In the genomic region with DNA sequence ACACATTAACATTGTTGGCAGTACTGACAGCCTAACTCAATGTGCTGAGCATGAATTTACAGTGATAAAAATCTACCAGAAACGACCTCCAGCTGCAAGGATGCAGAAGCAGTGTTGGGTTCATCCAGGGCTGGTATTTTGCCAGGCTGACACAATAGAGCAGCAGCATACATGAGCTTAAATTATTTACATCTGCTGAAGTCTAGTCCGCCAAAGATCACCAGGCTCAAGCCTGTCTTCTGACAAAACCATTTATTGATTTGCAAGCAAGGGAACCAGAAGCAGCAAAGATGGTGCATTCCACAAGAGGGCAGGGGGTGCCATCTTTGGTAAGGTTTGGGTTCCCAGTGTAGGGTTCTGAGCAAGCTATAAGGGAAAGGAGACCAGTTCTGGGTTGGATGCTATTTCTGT, we compare ENCODE assay signal across 32 cellular contexts. TPM values are rescaled to one million over a fixed set of nuclear protein-coding genes. Genes with fewer than 3 reads are reported as not detected.
DNase-seq lines count a peak whose midpoint lies in the region; ATAC-seq and TF ChIP-seq lines count a peak whose summit lies in the region.
"Had no signal": no experiment of that assay in that cellular context is flagged by ENCODE, and none has a peak within 500 bp of the region (broad histone marks: within the 10 kb centered on the region; RNA-seq: fewer than 3 reads in every experiment).

No MANE protein-coding gene starts in this region.

- peaks cover 28% of the 10 kb centered on the region for H3K36me3 ChIP-seq in A673 (ENCODE audit: insufficient read depth, low read length, poor library complexity, severe bottlenecking)
- H3K36me3 ChIP-seq in left ventricle myocardium inferior: peaks cover 45% of the 10 kb centered on the region
- peaks cover 9 to 18% of the 10 kb centered on the region in 2 donors for H3K36me3 ChIP-seq in thyroid gland
- H3K36me3 ChIP-seq: uterus had no signal

- ATAC-seq in activated T-helper 17 cell treated with anti-CD3 and anti-CD28 coated beads, Interleukin-2, amount 50 U/mL, for 72 hours (replicated peaks): no peak
- no peak for ATAC-seq in GM18517 (IDR thresholded peaks at IDR 0.05; ENCODE audit: unreplicated experiment)
- ATAC-seq: activated naive CD8-positive, alpha-beta T cell treated with anti-CD3 and anti-CD28 coated beads, Interleukin-2, amount 50 U/mL, for 24 hours; left cardiac atrium; mucosa of descending colon; natural killer cell treated with Interleukin-12 subunit alpha and Interleukin-12 subunit beta and Interleukin-15 and Interleukin-18, amount 100 ng/mL, for 72 hours; stimulated activated naive CD8-positive, alpha-beta T cell treated with anti-CD3 and anti-CD28 coated beads, Interleukin-15, amount 100 ng/mL, for 72 hours; T-cell had no signal

- no peak overlapping the region for H3K27ac ChIP-seq in A673 (ENCODE audit: low read depth, low read length, poor library complexity, severe bottlenecking)
- H3K27ac ChIP-seq in left ventricle myocardium inferior (replicated peaks): no peak overlapping the region
- no peak overlapping the region for H3K27ac ChIP-seq in thyroid gland
- H3K27ac ChIP-seq: BLaER1 treated with 17β-estradiol and CSF1 and Interleukin-3, amounts not matched to agents 10 nM and 100 nM; thoracic aorta; uterus had no signal

- CTCF ChIA-PET in A673 (lab: Charles Lee): no interaction called here

- H3K27me3 ChIP-seq in A673 (replicated peaks; ENCODE audit: insufficient read depth, low read depth, low read length, poor library complexity) (no peaks in the 10 kb centered on the region), left ventricle myocardium inferior (ENCODE audit: low read depth) (no peaks in the 10 kb centered on the region), thyroid gland (no peaks in the 10 kb centered on the region)
- H3K27me3 ChIP-seq: BLaER1 treated with 17β-estradiol and CSF1 and Interleukin-3, amounts not matched to agents 10 nM and 100 nM; uterus had no signal

- peaks cover 51% of the 10 kb centered on the region for H3K36me3 Mint-ChIP-seq in activated T-helper 17 cell treated with anti-CD3 and anti-CD28 coated beads, Interleukin-2, amount 50 U/mL, for 72 hours (ENCODE audit: low read depth)

- peak; percentile 12 for DNase-seq in A673 (ENCODE audit: low spot score)
- DNase-seq in GM04504 (ENCODE audit: low read depth): peak; percentile 27
- DNase-seq in foreskin fibroblast: peak; percentile 29 to 80
- DNase-seq in left ventricle myocardium inferior: no peak
- DNase-seq in thyroid gland: no peak
- DNase-seq in GM19240 (ENCODE audit: insufficient read length, low spot score): no peak
- DNase-seq: ACHN; activated B cell treated with CpG ODN at 0.5 μM for 24 hours; activated CD4-positive, alpha-beta T cell treated with anti-CD3 and anti-CD28 coated beads, Interleukin-2, amount 50 U/mL, for 1 hour; activated gamma-delta T cell treated with Interleukin-2 at 50 U/mL for 16 hours; activated naive CD8-positive, alpha-beta T cell treated with anti-CD3 and anti-CD28 coated beads, Interleukin-2, amount 50 U/mL, for 24 hours; activated T-cell treated with anti-CD3 and anti-CD28 coated beads, Interleukin-2, amount 50 U/mL, for 24 hours; central memory CD4-positive, alpha-beta T cell; cortex of kidney; effector memory CD4-positive, alpha-beta T cell; hippocampal formation; left cardiac atrium; mucosa of descending colon; NCI-H1694; NCI-H446; NCI-H748 treated with DMSO at 0.1 percent for 48 hours; stimulated activated CD4-positive, alpha-beta T cell treated with anti-CD3 and anti-CD28 coated beads, Interleukin-1b, Interleukin-23, amount 100 ng/mL, for 48 hours; stimulated activated naive CD8-positive, alpha-beta T cell treated with anti-CD3 and anti-CD28 coated beads, Interleukin-15, amount 100 ng/mL, for 72 hours; T-cell; uterus had no signal

- H3K4me1 Mint-ChIP-seq in activated T-helper 17 cell treated with anti-CD3 and anti-CD28 coated beads, Interleukin-2, amount 50 U/mL, for 72 hours: peaks cover 3% of the 10 kb centered on the region
- H3K4me1 Mint-ChIP-seq: activated B cell treated with CpG ODN at 0.5 μM for 24 hours; stimulated activated naive CD8-positive, alpha-beta T cell treated with anti-CD3 and anti-CD28 coated beads, Interleukin-15, amount 100 ng/mL, for 72 hours; T-cell had no signal

- 78 to 81% methylated on average over 2 of the region's 2 CpGs for WGBS in thyroid gland, 2 donors

- intact Hi-C loops in A673 (cut with micrococcal nuclease; ENCODE audit: unreplicated experiment) (no loop called here), left ventricle myocardium inferior (cut with micrococcal nuclease) (no loop called here), thyroid gland (cut with DNase I) (no loop called here)

- H3K9me3 ChIP-seq in A673 (ENCODE audit: low read depth, low read length, poor library complexity, severe bottlenecking) (no peaks in the 10 kb centered on the region), left ventricle myocardium inferior (replicated peaks) (no peaks in the 10 kb centered on the region), thyroid gland (no peaks in the 10 kb centered on the region)
- H3K9me3 ChIP-seq: mucosa of descending colon, thoracic aorta, uterus had no signal

- POLR2A ChIA-PET in A673 (lab: Charles Lee; ENCODE audit: low non-redundant PET): no interaction called here

- TF ChIP-seq CTCF in A673 (conservative IDR thresholded peaks at IDR 0.05; ENCODE audit: low read depth, low read length) (no peak), foreskin fibroblast (IDR thresholded peaks at IDR 0.05; ENCODE audit: low read depth, low read length) (no peak), left ventricle myocardium inferior (IDR thresholded peaks at IDR 0.05; ENCODE audit: borderline replicate concordance) (no peak), thyroid gland (IDR thresholded peaks at IDR 0.05) (no peak)

- H3K4me3 ChIP-seq in A673 (ENCODE audit: low read depth, low read length, poor library complexity, severe bottlenecking): no peak overlapping the region
- no peak overlapping the region for H3K4me3 ChIP-seq in foreskin fibroblast (ENCODE audit: low read depth in 1 of 2, low read length in 2 of 2)
- no peak overlapping the region for H3K4me3 ChIP-seq in left ventricle myocardium inferior
- no peak overlapping the region for H3K4me3 ChIP-seq in thyroid gland (replicated peaks in 1 of 3)
- H3K4me3 ChIP-seq: BLaER1 treated with 17β-estradiol and CSF1 and Interleukin-3, amounts not matched to agents 10 nM and 100 nM; mucosa of descending colon; smooth muscle cell; thoracic aorta; uterus had no signal

- H3K4me3 Mint-ChIP-seq in activated T-helper 17 cell treated with anti-CD3 and anti-CD28 coated beads, Interleukin-2, amount 50 U/mL, for 72 hours: no peak overlapping the region
- H3K4me3 Mint-ChIP-seq: activated B cell treated with CpG ODN at 0.5 μM for 24 hours; activated naive CD8-positive, alpha-beta T cell treated with anti-CD3 and anti-CD28 coated beads, Interleukin-2, amount 50 U/mL, for 24 hours; activated T-cell treated with anti-CD3 and anti-CD28 coated beads, Interleukin-2, amount 50 U/mL, for 24 hours; IgD-negative memory B cell; natural killer cell treated with Interleukin-12 subunit alpha and Interleukin-12 subunit beta and Interleukin-15 and Interleukin-18, amount 100 ng/mL, for 72 hours; stimulated activated naive CD8-positive, alpha-beta T cell treated with anti-CD3 and anti-CD28 coated beads, Interleukin-15, amount 100 ng/mL, for 72 hours; T-cell had no signal

- H3K9me3 Mint-ChIP-seq in activated T-helper 17 cell treated with anti-CD3 and anti-CD28 coated beads, Interleukin-2, amount 50 U/mL, for 72 hours: no peaks in the 10 kb centered on the region
- H3K9me3 Mint-ChIP-seq: activated B cell treated with CpG ODN at 0.5 μM for 24 hours; activated naive CD8-positive, alpha-beta T cell treated with anti-CD3 and anti-CD28 coated beads, Interleukin-2, amount 50 U/mL, for 24 hours; activated T-cell treated with anti-CD3 and anti-CD28 coated beads, Interleukin-2, amount 50 U/mL, for 24 hours; IgD-negative memory B cell; natural killer cell treated with Interleukin-12 subunit alpha and Interleukin-12 subunit beta and Interleukin-15 and Interleukin-18, amount 100 ng/mL, for 72 hours; stimulated activated naive CD8-positive, alpha-beta T cell treated with anti-CD3 and anti-CD28 coated beads, Interleukin-15, amount 100 ng/mL, for 72 hours; T-cell had no signal

- BruUV-seq in A673 (replicated peaks; lab: Mats Ljungman, UMichigan): no TSS peak

- H3K27me3 Mint-ChIP-seq in activated T-helper 17 cell treated with anti-CD3 and anti-CD28 coated beads, Interleukin-2, amount 50 U/mL, for 72 hours: no peaks in the 10 kb centered on the region
- H3K27me3 Mint-ChIP-seq: activated B cell treated with CpG ODN at 0.5 μM for 24 hours; activated naive CD8-positive, alpha-beta T cell treated with anti-CD3 and anti-CD28 coated beads, Interleukin-2, amount 50 U/mL, for 24 hours; activated T-cell treated with anti-CD3 and anti-CD28 coated beads, Interleukin-2, amount 50 U/mL, for 24 hours; IgD-negative memory B cell; natural killer cell treated with Interleukin-12 subunit alpha and Interleukin-12 subunit beta and Interleukin-15 and Interleukin-18, amount 100 ng/mL, for 72 hours; stimulated activated naive CD8-positive, alpha-beta T cell treated with anti-CD3 and anti-CD28 coated beads, Interleukin-15, amount 100 ng/mL, for 72 hours; T-cell had no signal

- peak overlapping the region; percentile 17 for H3K27ac Mint-ChIP-seq in activated T-helper 17 cell treated with anti-CD3 and anti-CD28 coated beads, Interleukin-2, amount 50 U/mL, for 72 hours
- H3K27ac Mint-ChIP-seq: activated B cell treated with CpG ODN at 0.5 μM for 24 hours; activated naive CD8-positive, alpha-beta T cell treated with anti-CD3 and anti-CD28 coated beads, Interleukin-2, amount 50 U/mL, for 24 hours; activated T-cell treated with anti-CD3 and anti-CD28 coated beads, Interleukin-2, amount 50 U/mL, for 24 hours; IgD-negative memory B cell; natural killer cell treated with Interleukin-12 subunit alpha and Interleukin-12 subunit beta and Interleukin-15 and Interleukin-18, amount 100 ng/mL, for 72 hours; stimulated activated naive CD8-positive, alpha-beta T cell treated with anti-CD3 and anti-CD28 coated beads, Interleukin-15, amount 100 ng/mL, for 72 hours had no signal

- no peak for TF ChIP-seq POLR2A in thyroid gland (IDR thresholded peaks at IDR 0.05)

- no peaks in the 10 kb centered on the region for H3K4me1 ChIP-seq in A673 (ENCODE audit: insufficient read depth, low read length, poor library complexity, severe bottlenecking)
- H3K4me1 ChIP-seq in left ventricle myocardium inferior: no peaks in the 10 kb centered on the region
- H3K4me1 ChIP-seq in thyroid gland: no peaks in the 10 kb centered on the region
- H3K4me1 ChIP-seq: BLaER1 treated with 17β-estradiol and CSF1 and Interleukin-3, amounts not matched to agents 10 nM and 100 nM; uterus had no signal

RNA-seq across cellular contexts. Expression of gene C5orf34, which starts 8.7 kb away (rescaled TPM):
- total RNA-seq in A673 (2021) (15.0 and 17.0 TPM in 2 replicates), left ventricle myocardium inferior (0.22 TPM), thyroid gland (1 to 10 TPM in 3 of 4 donors, under 1 TPM in 1; 0.42 to 2.1 (median 1.6) TPM)
- total RNA-seq in activated T-helper 17 cell treated with anti-CD3 and anti-CD28 coated beads, Interleukin-2, amount 50 U/mL, for 72 hours: 10 to 100 TPM in 1 of 2 donors, 1 to 10 TPM in 1; 7.7 to 11.7 TPM

RNA-seq across cellular contexts. Expression of gene PAIP1, which starts 33.2 kb away (rescaled TPM):
- 113 and 118 TPM in 2 replicates for total RNA-seq in A673 (2021)
- 10 to 100 TPM; 28.3 to 43.6 TPM for total RNA-seq in activated T-helper 17 cell treated with anti-CD3 and anti-CD28 coated beads, Interleukin-2, amount 50 U/mL, for 72 hours
- 129 TPM for total RNA-seq in left ventricle myocardium inferior
- 100 to 1,000 TPM in 1 of 4 donors, 10 to 100 TPM in 3; 84.5 to 105 (median 98.5) TPM for total RNA-seq in thyroid gland

RNA-seq across cellular contexts. Expression of gene TMEM267, which starts 40.0 kb away (rescaled TPM):
- 9.7 and 9.8 TPM in 2 replicates for total RNA-seq in A673 (2021)
- total RNA-seq in activated T-helper 17 cell treated with anti-CD3 and anti-CD28 coated beads, Interleukin-2, amount 50 U/mL, for 72 hours: 10 to 100 TPM in 1 of 2 donors, 1 to 10 TPM in 1; 9.5 to 14.6 TPM
- 6.8 TPM for total RNA-seq in left ventricle myocardium inferior
- total RNA-seq in thyroid gland: 10 to 100 TPM; 24.6 to 40.4 (median 29.2) TPM

Comparison
In these comparisons a context has a peak if more than half of its experiments do, and no peak if none do; other contexts are left out.
1. DNase-seq: peak in A673 (single experiment), GM04504 (single experiment) and foreskin fibroblast (2 of 2); none in left ventricle myocardium inferior (single experiment), thyroid gland (0 of 2) and GM19240 (single experiment).